Comparison of ENCODE assay signal across 8 cellular contexts in the genomic region with DNA sequence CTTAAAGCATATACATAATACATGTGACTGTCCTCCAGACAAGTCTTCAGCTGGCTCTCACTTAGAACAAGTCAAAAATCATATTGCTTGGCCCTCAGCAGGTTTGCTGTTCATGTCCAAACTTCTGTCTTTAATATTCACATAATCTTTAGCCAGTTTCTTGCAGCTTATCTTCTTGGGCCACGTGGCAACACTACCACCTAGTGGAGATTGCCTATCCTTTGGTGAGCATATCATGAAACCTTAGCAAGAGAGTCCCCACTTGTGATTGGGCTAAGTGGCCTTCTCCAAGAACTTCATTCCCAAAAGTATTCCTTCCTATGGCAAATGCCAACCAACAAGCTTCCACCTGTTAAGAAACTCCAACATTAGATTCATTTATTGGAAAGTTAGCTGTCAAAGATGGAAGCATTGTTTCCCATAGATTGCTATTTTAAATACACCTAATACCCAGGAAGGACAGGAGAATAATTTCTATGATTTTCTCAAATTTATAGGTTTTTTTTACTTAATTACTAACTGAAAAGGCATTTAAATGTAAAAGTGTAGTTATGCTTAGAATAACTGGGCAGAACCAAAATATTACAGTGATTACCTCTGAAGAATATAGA.
DNase-seq lines count a peak whose midpoint lies in the region; ATAC-seq and TF ChIP-seq lines count a peak whose summit lies in the region.

No MANE protein-coding gene starts in this region.

- no peak overlapping the region for H3K4me3 ChIP-seq in adipocyte (ENCODE audit: low read length)
- no peak overlapping the region for H3K4me3 ChIP-seq in hepatocyte

- no peak overlapping the region for H3K4me2 ChIP-seq in hepatocyte

- WGBS in hepatocyte (ENCODE audit: low lambda C conversion rate, missing lambda C conversion rate) = 19% methylated on average over 1 of the region's 1 CpG

- peaks cover 5% of the 10 kb centered on the region for H3K4me1 ChIP-seq in adipocyte (ENCODE audit: control insufficient read depth, insufficient read depth, low read length)
- H3K4me1 ChIP-seq in hepatocyte (ENCODE audit: insufficient read depth) = no peaks in the 10 kb centered on the region

- H2AFZ ChIP-seq in hepatocyte = no peak overlapping the region

- no peaks in the 10 kb centered on the region for H3K36me3 ChIP-seq in adipocyte (ENCODE audit: control insufficient read depth, insufficient read depth, low read length, severe bottlenecking)
- H3K36me3 ChIP-seq in hepatocyte (replicated peaks; ENCODE audit: insufficient read depth, low read depth) = no peaks in the 10 kb centered on the region

- H3K9me2 ChIP-seq in hepatocyte (replicated peaks; ENCODE audit: insufficient read depth) = no peaks in the 10 kb centered on the region

- no peaks in the 10 kb centered on the region for H3K4me1 Mint-ChIP-seq in T-helper 17 cell

- H3K27me3 Mint-ChIP-seq in T-helper 17 cell = no peaks in the 10 kb centered on the region

- H4K20me1 ChIP-seq in hepatocyte (ENCODE audit: insufficient read depth, poor library complexity, severe bottlenecking) = no peaks in the 10 kb centered on the region

- ATAC-seq in GM18511 (IDR thresholded peaks at IDR 0.05; ENCODE audit: unreplicated experiment) (peak; percentile 96), HG02884 (IDR thresholded peaks at IDR 0.05; ENCODE audit: unreplicated experiment) (peak; percentile 94), T-helper 17 cell (no peak)

- TF ChIP-seq CTCF in hepatocyte (IDR thresholded peaks at IDR 0.05; ENCODE audit: poor library complexity) = peak; percentile 67

- no peak overlapping the region for H3K27ac ChIP-seq in hepatocyte

- H3K9me3 ChIP-seq in adipocyte (ENCODE audit: control insufficient read depth, low read length) (no peaks in the 10 kb centered on the region), hepatocyte (ENCODE audit: low read depth) (no peaks in the 10 kb centered on the region), T-helper 17 cell (ENCODE audit: control insufficient read depth, low read length, poor library complexity, severe bottlenecking) (no peaks in the 10 kb centered on the region)

- no peak overlapping the region for H3K27ac Mint-ChIP-seq in T-helper 17 cell

- no peak overlapping the region for H3K4me3 Mint-ChIP-seq in T-helper 17 cell

- DNase-seq in CMK (ENCODE audit: low read depth) (peak; percentile 11), NCI-H2171 treated with DMSO at 0.1 percent for 48 hours (lab: John Stamatoyannopoulos, UW) (peak; percentile 21), adipocyte (ENCODE audit: low read depth) (peak; percentile 90), hepatocyte (ENCODE audit: low spot score) (peak; percentile 64), T-helper 17 cell (no peak)
- peak in 2 of 3 donors; percentile 2 to 8 for DNase-seq in stimulated activated CD4-positive, alpha-beta T cell treated with anti-CD3 and anti-CD28 coated beads, TNF-alpha, amount 100 ng/mL, for 48 hours (ENCODE audit: low read depth in 3 of 3)

- H3K9ac ChIP-seq in adipocyte (ENCODE audit: low read length) = peak overlapping the region; percentile 34

- H3K79me2 ChIP-seq in hepatocyte = no peaks in the 10 kb centered on the region

- H3K36me3 Mint-ChIP-seq in T-helper 17 cell (ENCODE audit: low read depth) = no peaks in the 10 kb centered on the region

- H3K27me3 ChIP-seq in adipocyte (replicated peaks; ENCODE audit: control insufficient read depth, insufficient read depth, low read length) (no peaks in the 10 kb centered on the region), hepatocyte (no peaks in the 10 kb centered on the region)

Comparison
In these comparisons a context has a peak if more than half of its experiments do, and no peak if none do; other contexts are left out.
1. DNase-seq: peak in CMK (single experiment), NCI-H2171 treated with DMSO at 0.1 percent for 48 hours (single experiment), adipocyte (single experiment), hepatocyte (single experiment) and stimulated activated CD4-positive, alpha-beta T cell treated with anti-CD3 and anti-CD28 coated beads, TNF-alpha, amount 100 ng/mL, for 48 hours (2 of 3); none in T-helper 17 cell (0 of 3).